In the genomic region with DNA sequence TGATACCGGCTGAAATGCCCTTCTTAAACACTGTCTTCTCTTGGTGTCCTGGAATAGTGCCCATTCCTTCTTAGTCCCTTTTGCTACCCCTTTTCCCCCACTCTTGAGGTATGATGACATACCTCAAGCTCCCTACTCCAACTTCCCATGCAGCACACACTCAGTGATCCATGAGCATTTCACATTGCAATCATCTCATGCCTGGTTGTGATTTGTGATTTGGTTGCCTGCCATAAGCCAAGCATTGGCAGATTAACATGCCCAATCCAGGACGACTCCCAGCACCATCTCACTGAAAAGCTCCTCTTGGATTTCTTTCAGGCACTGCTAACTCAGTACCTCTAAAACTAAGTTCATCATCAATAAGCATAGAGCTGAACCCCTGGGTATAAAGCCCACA, we compare ENCODE assay signal across 19 cellular contexts. TPM values are rescaled to one million over a fixed set of nuclear protein-coding genes. Genes with fewer than 3 reads are reported as not detected.
A peak's percentile ranks its signal among the peaks of the same experiment; 100 is the strongest.
DNase-seq lines count a peak whose midpoint lies in the region; FAIRE-seq and TF ChIP-seq lines count a peak whose summit lies in the region.
"Had no signal": no experiment of that assay in that cellular context is flagged by ENCODE, and none has a peak within 500 bp of the region (broad histone marks: within the 10 kb centered on the region; RNA-seq: fewer than 3 reads in every experiment).

No MANE protein-coding gene starts in this region.

- peak; percentile 40 for FAIRE-seq in bronchial epithelial cell (lab: Jason Lieb, UNC)
- FAIRE-seq: A204.1, D721Med, HepG2, HTR-8/SVneo had no signal

- TF ChIP-seq CTCF in bronchial epithelial cell (IDR thresholded peaks at IDR 0.05; ENCODE audit: insufficient read depth, low read length, severe bottlenecking) (no peak), neural crest cell (conservative IDR thresholded peaks at IDR 0.05) (no peak), adrenal gland (IDR thresholded peaks at IDR 0.05) (no peak)

- H3K27ac Mint-ChIP-seq in neural crest cell (ENCODE audit: unreplicated experiment) = peak overlapping the region; percentile 84
- H3K27ac Mint-ChIP-seq: CD8-positive, alpha-beta T cell had no signal

- in situ Hi-C loops in G401 (cut with HindIII; ENCODE audit: low sequenced_read_pairs) = no loop called here

- 91 to 97% (median 94%) methylated on average over 2 of the region's 2 CpGs for WGBS in adrenal gland, 4 donors

- H3K27me3 Mint-ChIP-seq in neural crest cell (ENCODE audit: low read depth) = no peaks in the 10 kb centered on the region

- H3K4me3 ChIP-seq in bronchial epithelial cell (ENCODE audit: low read depth, low read length) (no peak overlapping the region), adrenal gland (no peak overlapping the region)

- no peak for TF ChIP-seq POLR2A in adrenal gland (IDR thresholded peaks at IDR 0.05)

- no peaks in the 10 kb centered on the region for H3K4me1 ChIP-seq in adrenal gland (replicated peaks in 1 of 2)
- H3K4me1 ChIP-seq: BE2C had no signal

- intact Hi-C loops in adrenal gland (cut with DNase I) = no loop called here

- no peak overlapping the region for H3K4me3 Mint-ChIP-seq in neural crest cell
- H3K4me3 Mint-ChIP-seq: CD14-positive monocyte; CD8-positive, alpha-beta T cell had no signal

- H3K9me3 ChIP-seq in adrenal gland (replicated peaks in 1 of 3) = no peaks in the 10 kb centered on the region
- H3K9me3 ChIP-seq: BE2C had no signal

- H3K4me1 Mint-ChIP-seq in neural crest cell = no peaks in the 10 kb centered on the region

- H3K27ac ChIP-seq in adrenal gland = no peak overlapping the region

- H3K9me3 Mint-ChIP-seq in neural crest cell = no peaks in the 10 kb centered on the region
- H3K9me3 Mint-ChIP-seq: CD14-positive monocyte; CD8-positive, alpha-beta T cell had no signal

- H3K36me3 ChIP-seq in bronchial epithelial cell (ENCODE audit: control insufficient read depth, insufficient read depth, low read length) (peaks cover 8% of the 10 kb centered on the region), adrenal gland (replicated peaks in 1 of 2) (peaks cover 0 to 23% of the 10 kb centered on the region in 2 donors)
- H3K36me3 ChIP-seq: BE2C had no signal

- H3K36me3 Mint-ChIP-seq in neural crest cell (ENCODE audit: low read depth) = no peaks in the 10 kb centered on the region

- H3K27me3 ChIP-seq in bronchial epithelial cell (ENCODE audit: control insufficient read depth, insufficient read depth, low read length) (no peaks in the 10 kb centered on the region), adrenal gland (no peaks in the 10 kb centered on the region)
- H3K27me3 ChIP-seq: BE2C had no signal

- DNase-seq in G401 (ENCODE audit: low spot score) (peak; percentile 36), bronchial epithelial cell (ENCODE audit: low read depth) (no peak), fibroblast of peridontal ligament (ENCODE audit: extremely low read depth) (peak; percentile 75), neural crest cell (ENCODE audit: low read depth, low spot score) (no peak), NCI-H1417 (lab: John Stamatoyannopoulos, UW) (no peak), adrenal gland (no peak), NCI-H1105 (lab: John Stamatoyannopoulos, UW) (no peak)
- DNase-seq: BE2C; CD8-positive, alpha-beta T cell; COR-L47; DMS153; DMS79 treated with DMSO at 0.1 percent for 48 hours; GDM1; H7 had no signal

RNA-seq across cellular contexts. Expression of a gene that starts 14.7 kb away (rescaled TPM):
- 45.5 and 83.7 TPM in 2 replicates for total RNA-seq in G401 (2014; rRNA removed; shearing (Covaris generic))
- 20.8 and 25.2 TPM in 2 replicates for total RNA-seq in bronchial epithelial cell
- 86.5 and 88.7 TPM in 2 replicates for total RNA-seq in neural crest cell
- 10 to 100 TPM; 33.5 to 62.5 (median 47.9) TPM for total RNA-seq in adrenal gland
- polyA plus RNA-seq in adrenal gland = 10 to 100 TPM; 16.3 to 94.7 (median 16.7) TPM

RNA-seq across cellular contexts. Expression of a gene that starts 18.0 kb away (rescaled TPM):
- total RNA-seq in G401 (2014; rRNA removed; shearing (Covaris generic)) = 41.2 and 45.5 TPM in 2 replicates
- total RNA-seq in bronchial epithelial cell = 33.2 and 33.4 TPM in 2 replicates
- total RNA-seq in neural crest cell = 49.8 and 50.6 TPM in 2 replicates
- total RNA-seq in adrenal gland = 10 to 100 TPM; 28.1 to 45.0 (median 34.4) TPM
- 100 to 1,000 TPM in 1 of 3 donors, 10 to 100 TPM in 2; 24.8 to 115 (median 99.8) TPM for polyA plus RNA-seq in adrenal gland

RNA-seq across cellular contexts. Expression of a gene that starts 18.1 kb away (rescaled TPM):
- total RNA-seq in G401 (2014; rRNA removed; shearing (Covaris generic)) = 25.2 and 45.7 TPM in 2 replicates
- total RNA-seq in bronchial epithelial cell (12.9 and 17.9 TPM in 2 replicates), neural crest cell (68.7 and 71.9 TPM in 2 replicates), adrenal gland (10 to 100 TPM; 16.8 to 65.8 (median 46.3) TPM)
- 100 to 1,000 TPM in 2 of 3 donors, 1 to 10 TPM in 1; 9.6 to 244 (median 129) TPM for polyA plus RNA-seq in adrenal gland

RNA-seq across cellular contexts. Expression of a gene that starts 42.4 kb away (rescaled TPM):
- total RNA-seq in G401 (2014; rRNA removed; shearing (Covaris generic)) = not detected in 2 replicates
- total RNA-seq in bronchial epithelial cell = not detected in 2 replicates
- total RNA-seq in neural crest cell = not detected in 2 replicates
- total RNA-seq in adrenal gland = not detected
- polyA plus RNA-seq in adrenal gland = under 1 TPM in 1 of 3 donors, not detected in 2; 0.08 TPM
- total RNA-seq: CD8-positive, alpha-beta T cell; H7; HepG2 had no signal
- polyA plus RNA-seq: CD14-positive monocyte, HepG2 had no signal

RNA-seq across cellular contexts. Expression of a gene that starts 43.8 kb away (rescaled TPM):
- total RNA-seq in G401 (2014; rRNA removed; shearing (Covaris generic)) = not detected in 2 replicates
- not detected in 2 replicates for total RNA-seq in bronchial epithelial cell
- total RNA-seq in neural crest cell = not detected in 2 replicates
- total RNA-seq in adrenal gland = not detected
- polyA plus RNA-seq in adrenal gland = under 1 TPM in 1 of 3 donors, not detected in 2; 0.30 TPM
- total RNA-seq: CD8-positive, alpha-beta T cell; H7; HepG2 had no signal
- polyA plus RNA-seq: CD14-positive monocyte, HepG2 had no signal

Comparison
In these comparisons a context has a peak if more than half of its experiments do, and no peak if none do; other contexts are left out.
1. DNase-seq: peak in G401 (single experiment) and fibroblast of peridontal ligament (single experiment); none in bronchial epithelial cell (single experiment), neural crest cell (single experiment), NCI-H1417 (0 of 3), adrenal gland (0 of 7) and NCI-H1105 (single experiment).